In the genomic region with DNA sequence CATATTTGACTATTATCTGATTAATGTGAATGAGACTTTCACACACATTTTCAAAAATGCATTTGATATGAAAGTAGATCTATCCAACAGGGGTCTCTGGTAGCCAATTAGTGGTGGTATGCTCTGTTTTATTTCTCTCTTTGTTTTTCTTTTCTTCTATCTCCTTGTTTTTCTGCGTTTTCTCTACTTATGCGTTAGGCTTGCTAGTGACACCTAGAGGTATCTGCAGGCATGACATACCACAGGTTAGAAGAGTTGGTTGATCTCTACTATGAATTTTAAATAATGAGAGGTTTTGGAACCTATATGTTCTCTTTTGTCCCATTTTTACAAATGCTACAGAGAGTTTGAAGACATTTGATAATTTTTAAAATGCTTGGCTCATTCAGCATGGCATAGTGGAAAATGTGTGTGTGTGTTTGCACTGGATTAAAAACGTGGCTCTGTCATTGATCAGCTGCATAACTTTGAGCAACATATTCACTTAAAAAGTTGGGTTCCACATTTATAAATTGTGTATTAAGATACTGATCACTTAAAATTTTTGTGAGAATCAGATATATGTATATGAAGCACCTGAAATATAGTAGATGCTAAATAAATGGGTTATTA, we compare ENCODE assay signal across 8 cellular contexts. TPM values are rescaled to one million over a fixed set of nuclear protein-coding genes. Genes with fewer than 3 reads are reported as not detected.
A peak's percentile ranks its signal among the peaks of the same experiment; 100 is the strongest.
DNase-seq lines count a peak whose midpoint lies in the region; ATAC-seq, FAIRE-seq and TF ChIP-seq lines count a peak whose summit lies in the region.

No MANE protein-coding gene starts in this region.

- FAIRE-seq in K562 (lab: Jason Lieb, UNC) (no peak), HepG2 (lab: Jason Lieb, UNC) (peak; percentile 15)

- peaks cover 26% of the 10 kb centered on the region for H3K4me1 Mint-ChIP-seq in GM23338

- H2AFZ ChIP-seq in GM23338 = no peak overlapping the region
- no peak overlapping the region for H2AFZ ChIP-seq in K562 (ENCODE audit: low read depth, low read length)
- H2AFZ ChIP-seq in HepG2 (ENCODE audit: low read length) = no peak overlapping the region

- H3K4me3 Mint-ChIP-seq in GM23338 = no peak overlapping the region

- DNase-seq in NCI-H510A treated with DMSO at 0.1 percent for 48 hours (lab: John Stamatoyannopoulos, UW) (peak; percentile 19), NCI-H510A (lab: John Stamatoyannopoulos, UW) (no peak), GM23338 (ENCODE audit: low spot score) (peak; percentile 89), NCI-H146 (lab: John Stamatoyannopoulos, UW) (peak; percentile 52), K562 (ENCODE audit: extremely low read depth in 1 of 4, low spot score in 3 of 4) (peak; percentile 10 to 39 (median 14)), HepG2 (ENCODE audit: low spot score) (peak; percentile 61)

- no peaks in the 10 kb centered on the region for H3K36me3 Mint-ChIP-seq in GM23338 (ENCODE audit: low read depth)

- TF ChIP-seq EP300 in K562 (IDR thresholded peaks at IDR 0.05; ENCODE audit: low read length) (no peak), HepG2 (IDR thresholded peaks at IDR 0.05; ENCODE audit: low read depth in 2 of 2, low read length in 2 of 2) (no peak), HepG2 (CRISPR knock-in tag; IDR thresholded peaks at IDR 0.05; ENCODE audit: borderline replicate concordance) (no peak)

- H3K9me2 ChIP-seq in GM23338 (ENCODE audit: insufficient read depth) = no peaks in the 10 kb centered on the region

- H3K9me3 Mint-ChIP-seq in GM23338 = 0 out of 3 replicates have a peak, but pooled peaks cover 3% of the 10 kb centered on the region

- H3K4me3 ChIP-seq in GM23338 = no peak overlapping the region
- H3K4me3 ChIP-seq in K562 = no peak overlapping the region
- no peak overlapping the region for H3K4me3 ChIP-seq in HepG2 (replicated peaks in 1 of 3; ENCODE audit: insufficient read depth in 1 of 3, low read depth in 2 of 3, low read length in 3 of 3)

- POLR2A ChIA-PET in K562 (lab: Yijun Ruan, JAX) = no interaction called here
- POLR2A ChIA-PET in HepG2 (lab: Yijun Ruan, JAX) = no interaction called here

- H3K27ac ChIP-seq in GM23338 (ENCODE audit: low read depth) (no peak overlapping the region), K562 (ENCODE audit: extremely low read depth, low read depth, low read length) (no peak overlapping the region), HepG2 (ENCODE audit: extremely low read length, insufficient read depth, low read length) (no peak overlapping the region)

- H3K36me3 ChIP-seq in GM23338 (ENCODE audit: insufficient read depth) (no peaks in the 10 kb centered on the region), K562 (ENCODE audit: control insufficient read depth, insufficient read depth, low read length) (no peaks in the 10 kb centered on the region), HepG2 (replicated peaks in 1 of 2; ENCODE audit: control insufficient read depth in 1 of 2, insufficient read depth in 2 of 2, low read length in 2 of 2) (no peaks in the 10 kb centered on the region)

- no peaks in the 10 kb centered on the region for H4K20me1 ChIP-seq in GM23338 (replicated peaks; ENCODE audit: insufficient read depth)
- no peaks in the 10 kb centered on the region for H4K20me1 ChIP-seq in K562 (replicated peaks; ENCODE audit: control insufficient read depth, insufficient read depth, low read length)
- H4K20me1 ChIP-seq in HepG2 (ENCODE audit: insufficient read depth, low read length) = no peaks in the 10 kb centered on the region

- peaks cover 2% of the 10 kb centered on the region for H3K27me3 Mint-ChIP-seq in GM23338 (ENCODE audit: insufficient read depth, low read depth, poor library complexity)

- H3K9me3 ChIP-seq in K562 (replicated peaks; ENCODE audit: control insufficient read depth, insufficient read depth, low read depth, low read length) (no peaks in the 10 kb centered on the region), HepG2 (ENCODE audit: low read length) (no peaks in the 10 kb centered on the region)

- intact Hi-C loops in K562 (cut with micrococcal nuclease) = no loop called here
- intact Hi-C loops in HepG2 (cut with micrococcal nuclease; ENCODE audit: unreplicated experiment) = loop anchor here (1.0 to 10.0 kb wide), 4 partner anchors 153 to 1099 kb away; no protein-coding TSS in a partner anchor

- no peaks in the 10 kb centered on the region for H3K9me1 ChIP-seq in K562 (ENCODE audit: control insufficient read depth, insufficient read depth, low read length)

- peak; percentile 59 to 78 for TF ChIP-seq RAD21 in K562 (CRISPR knock-in tag; conservative IDR thresholded peaks at IDR 0.05 in 1 of 2, IDR thresholded peaks at IDR 0.05 in 1 of 2)
- no peak for TF ChIP-seq RAD21 in HepG2 (CRISPR knock-in tag; IDR thresholded peaks at IDR 0.05)

- H3K79me2 ChIP-seq in GM23338 (replicated peaks; ENCODE audit: insufficient read depth) = no peaks in the 10 kb centered on the region
- H3K79me2 ChIP-seq in K562 (ENCODE audit: control insufficient read depth, insufficient read depth, low read length) = no peaks in the 10 kb centered on the region
- no peaks in the 10 kb centered on the region for H3K79me2 ChIP-seq in HepG2 (ENCODE audit: insufficient read depth, low read length)

- peak; percentile 73 to 98 for TF ChIP-seq CTCF in GM23338 (conservative IDR thresholded peaks at IDR 0.05; ENCODE audit: low read depth in 2 of 2)
- TF ChIP-seq CTCF in K562 (IDR thresholded peaks at IDR 0.05 in 2 of 3, conservative IDR thresholded peaks at IDR 0.05 in 1 of 3; ENCODE audit: insufficient read depth in 2 of 3, low read depth in 1 of 3, low read length in 3 of 3) = peak in 2 of 3 experiments; percentile 53 to 56; a peak in 5 of 6 replicates
- peak; percentile 72 for TF ChIP-seq CTCF in HepG2 (CRISPR knock-in tag; IDR thresholded peaks at IDR 0.05)

- ATAC-seq in GM23338 (peak; percentile 58; the same call in 2 of the 3 replicates), K562 (peak; percentile 44; the same call in 1 of the 3 replicates), HepG2 (peak; percentile 72), HG03025 (IDR thresholded peaks at IDR 0.05; ENCODE audit: low FRiP score, unreplicated experiment) (no peak), GM18909 (IDR thresholded peaks at IDR 0.05; ENCODE audit: poor library complexity, unreplicated experiment) (no peak)

- H3K9ac ChIP-seq in K562 (ENCODE audit: insufficient read depth in 1 of 2, low read depth in 2 of 2, low read length in 2 of 2) (no peak overlapping the region), HepG2 (ENCODE audit: insufficient read depth, low read depth, low read length) (no peak overlapping the region)

- H3K4me2 ChIP-seq in GM23338 (no peak overlapping the region), K562 (ENCODE audit: insufficient read depth, low read length) (no peak overlapping the region), HepG2 (ENCODE audit: low read depth, low read length) (no peak overlapping the region)

- CTCF ChIA-PET in K562 (lab: Yijun Ruan, JAX; ENCODE audit: low intra/inter-chr PET ratio) (no interaction called here), HepG2 (lab: Yijun Ruan, JAX; ENCODE audit: low intra/inter-chr PET ratio, low total read pairs) (interaction anchor here (0.9 to 1.1 kb wide), 3 partner anchors 125 to 1099 kb away, joined by 3 read pairs; no protein-coding TSS in a partner anchor)

- BruUV-seq in K562 (replicated peaks; lab: Mats Ljungman, UMichigan) (no TSS peak), HepG2 (replicated peaks; lab: Mats Ljungman, UMichigan) (no TSS peak)

- H3F3A ChIP-seq in GM23338 (replicated peaks; ENCODE audit: low read depth) = no peaks in the 10 kb centered on the region

- in situ Hi-C loops in K562 (cut with MboI) = no loop called here
- in situ Hi-C loops in HepG2 (cut with HindIII; ENCODE audit: extremely low pct_ligation_motif_present, low pct_unique_long_range_greater_than_20kb) = loop anchor here (25.0 kb wide), 1 partner anchor 1101 kb away; no protein-coding TSS in a partner anchor

- no peak overlapping the region for H3K27ac Mint-ChIP-seq in GM23338

- H3K27me3 ChIP-seq in GM23338 (ENCODE audit: insufficient read depth) (no peaks in the 10 kb centered on the region), K562 (ENCODE audit: control insufficient read depth in 2 of 2, insufficient read depth in 2 of 2, low read length in 2 of 2) (no peaks in the 10 kb centered on the region), HepG2 (ENCODE audit: control insufficient read depth in 1 of 2, insufficient read depth in 2 of 2, low read length in 2 of 2) (no peaks in the 10 kb centered on the region)

- H3K4me1 ChIP-seq in GM23338 (ENCODE audit: insufficient read depth) (peaks cover 6% of the 10 kb centered on the region), K562 (replicated peaks in 1 of 2; ENCODE audit: control insufficient read depth in 2 of 2, insufficient read depth in 2 of 2, low read length in 2 of 2) (no peaks in the 10 kb centered on the region), HepG2 (ENCODE audit: insufficient read depth, low read length) (peaks cover 7% of the 10 kb centered on the region)

- 2% methylated on average over 3 of the region's 3 CpGs for WGBS in K562 (ENCODE audit: insufficient coverage, low coverage, missing lambda C conversion rate)
- WGBS in HepG2 (ENCODE audit: low lambda C conversion rate) = 14% methylated on average over 3 of the region's 3 CpGs

- TF ChIP-seq POLR2A in K562 (conservative IDR thresholded peaks at IDR 0.05) = no peak
- TF ChIP-seq POLR2A in HepG2 (IDR thresholded peaks at IDR 0.05; ENCODE audit: insufficient read depth in 1 of 2, low read depth in 2 of 2, low read length in 2 of 2) = no peak

RNA-seq across cellular contexts. Expression of gene PLXDC2, which starts 28.1 kb away (rescaled TPM):
- 18.8 and 19.4 TPM in 2 replicates for total RNA-seq in GM23338 (2014; rRNA removed; shearing (Covaris generic))
- polyA plus RNA-seq in GM23338 (2016; fragmentation: Nextera tagmentation; extraction: Ambion mirVana) (12.6 and 13.5 TPM in 2 replicates), K562 (2011; rRNA removed) (0.11 and 1.3 TPM in 2 replicates), K562 (2014; fragmentation: Illumina TruSeq; extraction: Trizol) (0.09 and 0.10 TPM in 2 replicates), K562 (2014; fragmentation: Nextera tagmentation; extraction: Ambion mirVana) (under 1 TPM; 0.01 to 0.06 TPM), K562 (2014; rRNA removed) (not detected in 2 replicates), HepG2 (2011; rRNA removed) (2.4 and 2.8 TPM in 2 replicates)
- not detected in 2 replicates for total RNA-seq in K562 (2011; cell fraction: chromatin; rRNA removed; ENCODE audit: low replicate concordance)
- not detected in 2 replicates for total RNA-seq in K562 (2011; cell fraction: nucleolus; rRNA removed)
- not detected in 2 replicates for total RNA-seq in K562 (2011; cell fraction: nucleoplasm; rRNA removed)
- total RNA-seq in K562 (2014; rRNA removed) (0.04 TPM in 1 of 2 replicates, not detected in the other), K562 (2014; rRNA removed; fragmentation: Illumina TruSeq; extraction: Trizol) (0.13 TPM in 1 of 2 replicates, not detected in the other), K562 (2015; rRNA removed; fragmentation: Illumina TruSeq; extraction: Trizol) (0.15 and 0.33 TPM in 2 replicates), K562 (2021) (0.09 and 0.16 TPM in 2 replicates), HepG2 (2016; rRNA removed; fragmentation: Illumina TruSeq; extraction: Trizol) (1.7 and 2.1 TPM in 2 replicates)
- 0.16 and 0.96 TPM in 2 replicates for polyA plus RNA-seq in K562 (2011; cell fraction: cytosol; rRNA removed)
- 0.26 and 1.5 TPM in 2 replicates for polyA plus RNA-seq in K562 (2011; cell fraction: nucleus; rRNA removed)
- 0.03 and 0.08 TPM in 2 replicates for polyA plus RNA-seq in K562 (2012)
- polyA minus RNA-seq in K562 (2011; rRNA and poly(A)+ RNA removed) = 0.28 and 2.8 TPM in 2 replicates
- 0.09 TPM in 1 of 2 replicates, not detected in the other for polyA minus RNA-seq in K562 (2011; cell fraction: cytosol; rRNA and poly(A)+ RNA removed)
- 0.40 and 2.0 TPM in 2 replicates for polyA minus RNA-seq in K562 (2011; cell fraction: nucleus; rRNA and poly(A)+ RNA removed)
- total RNA-seq in HepG2 (2016; cell fraction: cytosol; rRNA removed; fragmentation: Illumina TruSeq; extraction: Trizol; ENCODE audit: low read depth) = 1.7 and 1.8 TPM in 2 replicates
- total RNA-seq in HepG2 (2016; cell fraction: insoluble cytoplasmic fraction; rRNA removed; fragmentation: Illumina TruSeq; extraction: Trizol) = 1.5 and 1.8 TPM in 2 replicates
- 1.4 and 1.6 TPM in 2 replicates for total RNA-seq in HepG2 (2016; cell fraction: membrane; rRNA removed; fragmentation: Illumina TruSeq; extraction: Trizol)
- 4.5 and 4.6 TPM in 2 replicates for total RNA-seq in HepG2 (2016; cell fraction: nucleus; rRNA removed; fragmentation: Illumina TruSeq; extraction: Trizol)
- polyA plus RNA-seq in HepG2 (2011; cell fraction: cytosol; rRNA removed) = 1.1 and 2.2 TPM in 2 replicates
- 3.3 and 4.0 TPM in 2 replicates for polyA plus RNA-seq in HepG2 (2011; cell fraction: nucleus; rRNA removed)
- polyA plus RNA-seq in HepG2 (2012) = 1.4 and 1.8 TPM in 2 replicates
- 0.11 and 0.20 TPM in 2 replicates for polyA plus RNA-seq in HepG2 (2016; cell fraction: cytosol; fragmentation: Illumina TruSeq; extraction: Trizol; ENCODE audit: low read depth)
- 0.60 and 1.0 TPM in 2 replicates for polyA plus RNA-seq in HepG2 (2016; cell fraction: insoluble cytoplasmic fraction; fragmentation: Illumina TruSeq; extraction: Trizol; ENCODE audit: low read depth)
- polyA plus RNA-seq in HepG2 (2016; cell fraction: membrane; fragmentation: Illumina TruSeq; extraction: Trizol; ENCODE audit: low read depth) = 0.44 and 0.47 TPM in 2 replicates
- 1.1 and 2.2 TPM in 2 replicates for polyA plus RNA-seq in HepG2 (2016; cell fraction: nucleus; fragmentation: Illumina TruSeq; extraction: Trizol; ENCODE audit: insufficient read depth, low read depth)
- 0.05 and 5.6 TPM in 2 replicates for polyA minus RNA-seq in HepG2 (2011; rRNA and poly(A)+ RNA removed; ENCODE audit: low replicate concordance)
- polyA minus RNA-seq in HepG2 (2011; cell fraction: cytosol; rRNA and poly(A)+ RNA removed) = 1.2 and 1.9 TPM in 2 replicates
- 16.4 and 22.1 TPM in 2 replicates for polyA minus RNA-seq in HepG2 (2011; cell fraction: nucleus; rRNA and poly(A)+ RNA removed)

Comparison
In these comparisons a context has a peak if more than half of its experiments do, and no peak if none do; other contexts are left out.
1. ATAC-seq: peak in GM23338 (single experiment), K562 (single experiment) and HepG2 (single experiment); none in HG03025 (single experiment) and GM18909 (single experiment).
2. Peak in every context shown above with its lines, with median percentiles within 50 percentile points of each other: CTCF ChIP-seq.